Comparison of ENCODE assay signal across 8 cellular contexts in the genomic region with DNA sequence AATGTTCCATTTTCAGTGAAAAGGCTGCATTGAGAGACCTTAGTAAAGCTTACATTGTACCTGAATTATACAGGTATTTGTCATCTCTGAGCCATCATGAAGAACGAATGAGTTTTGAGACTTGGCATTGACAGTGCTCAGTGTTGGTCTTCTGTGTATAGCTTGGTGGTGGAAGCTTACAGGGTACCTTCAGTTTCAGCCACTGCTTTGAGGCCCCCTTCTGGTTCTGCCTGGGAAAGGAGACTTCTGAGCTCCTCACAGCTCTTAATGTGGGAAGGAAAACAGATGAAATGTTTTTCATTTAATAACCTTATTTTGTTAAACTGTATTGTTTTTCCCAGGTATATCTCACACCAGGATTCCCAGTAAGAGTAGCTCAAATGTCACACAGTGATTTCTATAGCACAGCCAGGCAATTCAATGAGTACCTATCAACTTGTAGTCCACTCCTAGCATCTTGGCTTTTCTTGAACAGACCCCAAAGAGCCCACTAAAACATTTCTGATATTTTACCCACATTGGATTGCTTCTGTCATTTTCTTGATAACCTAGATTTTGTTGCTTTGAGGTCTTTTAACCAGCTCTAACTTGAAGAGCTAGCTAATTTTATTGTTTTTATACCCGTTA. TPM values are rescaled to one million over a fixed set of nuclear protein-coding genes. Genes with fewer than 3 reads are reported as not detected.
A peak's percentile ranks its signal among the peaks of the same experiment; 100 is the strongest.
DNase-seq lines count a peak whose midpoint lies in the region; ATAC-seq, FAIRE-seq and TF ChIP-seq lines count a peak whose summit lies in the region.

No MANE protein-coding gene starts in this region.

- peak; percentile 32 for DNase-seq in ELF-1 (ENCODE audit: low read depth, low spot score)
- DNase-seq in GM19239 (ENCODE audit: insufficient read length, low spot score): peak; percentile 4
- DNase-seq in NCI-H82 treated with DMSO at 0.1 percent for 48 hours (lab: John Stamatoyannopoulos, UW; ENCODE audit: unreplicated experiment): peak; percentile 26
- DNase-seq in astrocyte of the cerebellum (ENCODE audit: low read depth): peak; percentile 18
- DNase-seq in left colon: peak in 1 of 2 donors; percentile 18
- no peak for DNase-seq in NCI-H510A treated with DMSO at 0.1 percent for 48 hours (lab: John Stamatoyannopoulos, UW)
- no peak for DNase-seq in NCI-H510A (lab: John Stamatoyannopoulos, UW)

- intact Hi-C loops in left colon (cut with DNase I, micrococcal nuclease): no loop called here

- ATAC-seq in HG03095 (IDR thresholded peaks at IDR 0.05; ENCODE audit: unreplicated experiment) (peak; percentile 91), left colon (peak; percentile 72)

- H3K4me3 ChIP-seq in astrocyte of the cerebellum (ENCODE audit: low read depth, low read length): no peak overlapping the region

- TF ChIP-seq CTCF in astrocyte of the cerebellum (IDR thresholded peaks at IDR 0.05; ENCODE audit: low read depth, low read length, missing control alignments): peak; percentile 76

- peak; percentile 71 for FAIRE-seq in GM19239 (lab: Jason Lieb, UNC)

- in situ Hi-C loops in astrocyte of the cerebellum (cut with HindIII; ENCODE audit: low sequenced_read_pairs): no loop called here

RNA-seq across cellular contexts. Expression of gene SERPINI1, which starts 5.6 kb away (rescaled TPM):
- total RNA-seq in left colon: 1 to 10 TPM in 1 of 2 donors, under 1 TPM in 1; 0.92 to 1.7 TPM

RNA-seq across cellular contexts. Expression of gene PDCD10, which starts 6.4 kb away (rescaled TPM):
- total RNA-seq in left colon: 10 to 100 TPM; 76.1 to 81.0 TPM

Comparison
In these comparisons a context has a peak if more than half of its experiments do, and no peak if none do; other contexts are left out.
1. DNase-seq: peak in ELF-1 (single experiment), GM19239 (single experiment), NCI-H82 treated with DMSO at 0.1 percent for 48 hours (single experiment) and astrocyte of the cerebellum (single experiment); none in NCI-H510A treated with DMSO at 0.1 percent for 48 hours (single experiment) and NCI-H510A (single experiment).